17 cellular contexts compared by ENCODE assay signal in genomic region chr4:17029964-17030363, GRCh38.
A peak's percentile ranks its signal among the peaks of the same experiment; 100 is the strongest.
DNase-seq lines count a peak whose midpoint lies in the region; ATAC-seq, FAIRE-seq and TF ChIP-seq lines count a peak whose summit lies in the region.
"Had no signal": no experiment of that assay in that cellular context is flagged by ENCODE, and none has a peak within 500 bp of the region (broad histone marks: within the 10 kb centered on the region; RNA-seq: fewer than 3 reads in every experiment).

No MANE protein-coding gene starts in this region.

- no peak for TF ChIP-seq EP300 in SK-N-SH (IDR thresholded peaks at IDR 0.05; ENCODE audit: borderline replicate concordance in 1 of 2, low read depth in 1 of 2, low read length in 1 of 2)

- H3K9me3 ChIP-seq in SK-N-SH, result no peaks in the 10 kb centered on the region
- H3K9me3 ChIP-seq: MG63, Peyer's patch had no signal

- H3K36me3 ChIP-seq in SK-N-SH (replicated peaks in 1 of 2; ENCODE audit: control insufficient read depth in 1 of 2, insufficient read depth in 2 of 2, low read length in 1 of 2), result no peaks in the 10 kb centered on the region
- H3K36me3 ChIP-seq in bronchial epithelial cell (ENCODE audit: control insufficient read depth, insufficient read depth, low read length), result no peaks in the 10 kb centered on the region
- H3K36me3 ChIP-seq: MG63, Peyer's patch had no signal

- FAIRE-seq in bronchial epithelial cell (lab: Jason Lieb, UNC), result no peak

- H3K4me1 ChIP-seq in SK-N-SH (ENCODE audit: control insufficient read depth in 1 of 2, insufficient read depth in 2 of 2, low read depth in 1 of 2, low read length in 1 of 2) (peaks cover 0 to 31% of the 10 kb centered on the region in 2 experiments; a peak in 2 of 4 replicates), foreskin keratinocyte (peaks cover 37% of the 10 kb centered on the region)
- H3K4me1 ChIP-seq: Peyer's patch had no signal

- H3K79me2 ChIP-seq in SK-N-SH (ENCODE audit: insufficient read depth), result no peaks in the 10 kb centered on the region

- H3K9ac ChIP-seq in SK-N-SH, result no peak overlapping the region

- DNase-seq in SK-N-SH (no peak), bronchial epithelial cell (ENCODE audit: low read depth) (peak; percentile 76), foreskin keratinocyte (peak; percentile 57 to 74), renal cortical epithelial cell (ENCODE audit: low read depth) (peak; percentile 33), mucosa of gallbladder (ENCODE audit: low spot score) (no peak), HT-29 (ENCODE audit: low spot score) (no peak), NCI-H226 (no peak)
- DNase-seq: GOT3, KG1, NCI-H1092 treated with DMSO at 0.1 percent for 48 hours, NCI-H1694 treated with DMSO at 0.1 percent for 48 hours, NCI-H446, Peyer's patch, SIG-M5 had no signal

- H3K4me2 ChIP-seq in SK-N-SH, result 0 out of 2 replicates have a peak overlapping the region, but pooled peaks have one; percentile 43

- no peak overlapping the region for H3K4me3 ChIP-seq in SK-N-SH (ENCODE audit: low read depth in 2 of 2, low read length in 1 of 2)
- no peak overlapping the region for H3K4me3 ChIP-seq in bronchial epithelial cell (ENCODE audit: low read depth, low read length)
- H3K4me3 ChIP-seq: MG63, Peyer's patch had no signal

- POLR2A ChIA-PET in SK-N-SH (lab: Yijun Ruan, JAX), result no interaction called here

- TF ChIP-seq RAD21 in SK-N-SH (IDR thresholded peaks at IDR 0.05; ENCODE audit: low read length), result no peak

- H3K27me3 ChIP-seq in SK-N-SH (ENCODE audit: insufficient read depth), result no peaks in the 10 kb centered on the region
- no peaks in the 10 kb centered on the region for H3K27me3 ChIP-seq in bronchial epithelial cell (ENCODE audit: control insufficient read depth, insufficient read depth, low read length)
- H3K27me3 ChIP-seq in foreskin keratinocyte, result no peaks in the 10 kb centered on the region
- H3K27me3 ChIP-seq: MG63, Peyer's patch had no signal

- peak overlapping the region; percentile 12; the same call in 1 of the 2 replicates for H2AFZ ChIP-seq in SK-N-SH (ENCODE audit: low read depth)

- no peaks in the 10 kb centered on the region for H3K9me2 ChIP-seq in SK-N-SH

- no peak for ATAC-seq in SK-N-SH treated with all-trans-retinoic acid at 6 μM for 48 hours
- peak; percentile 64 for ATAC-seq in foreskin keratinocyte

- H3K27ac ChIP-seq in SK-N-SH (ENCODE audit: low read depth in 2 of 2, low read length in 1 of 2) (peak overlapping the region in 1 of 2 experiments; percentile 70; a peak in 2 of 4 replicates), foreskin keratinocyte (peak overlapping the region; percentile 62)
- H3K27ac ChIP-seq: C4-2B, Peyer's patch had no signal

- H3F3A ChIP-seq in SK-N-SH (replicated peaks; ENCODE audit: insufficient read depth), result peaks cover 11% of the 10 kb centered on the region

- no peaks in the 10 kb centered on the region for H4K20me1 ChIP-seq in SK-N-SH (ENCODE audit: insufficient read depth)

- CTCF ChIA-PET in SK-N-SH (lab: Yijun Ruan, JAX), result interaction anchor here (1.2 kb wide), 1 partner anchor 11 kb away, joined by 3 read pairs; no protein-coding TSS in a partner anchor

- TF ChIP-seq CTCF in SK-N-SH (IDR thresholded peaks at IDR 0.05) (no peak), bronchial epithelial cell (IDR thresholded peaks at IDR 0.05; ENCODE audit: insufficient read depth, low read length, severe bottlenecking) (no peak), foreskin keratinocyte (conservative IDR thresholded peaks at IDR 0.05) (no peak)

- 78% methylated on average over 2 of the region's 2 CpGs for WGBS in SK-N-SH (ENCODE audit: low lambda C conversion rate)

TF ChIP-seq in SK-N-SH, 30 proteins besides CTCF, POLR2A, EP300 and RAD21 (continues in another document):
- TF ChIP-seq NRF1 (IDR thresholded peaks at IDR 0.05; ENCODE audit: low read depth, low read length) (no peak), MEF2A (IDR thresholded peaks at IDR 0.05; ENCODE audit: borderline replicate concordance, low read depth) (no peak), EZH2phosphoT487 (IDR thresholded peaks at IDR 0.05; ENCODE audit: borderline replicate concordance, low read depth) (no peak), GATA2 (CRISPR knock-in tag; IDR thresholded peaks at IDR 0.05) (no peak), FOXJ3 (CRISPR knock-in tag; IDR thresholded peaks at IDR 0.05) (no peak), YY1 (IDR thresholded peaks at IDR 0.05; ENCODE audit: low read depth) (no peak), SIN3A (IDR thresholded peaks at IDR 0.05; ENCODE audit: borderline replicate concordance, low read depth, low read length) (no peak), FOXM1 (IDR thresholded peaks at IDR 0.05; ENCODE audit: low read depth) (no peak), REST (IDR thresholded peaks at IDR 0.05; ENCODE audit: low read depth, low read length) (no peak), JUND (IDR thresholded peaks at IDR 0.05) (no peak), MXI1 (IDR thresholded peaks at IDR 0.05; ENCODE audit: low read depth, low read length) (no peak), FOSL2 (IDR thresholded peaks at IDR 0.05; ENCODE audit: borderline replicate concordance, low read depth) (no peak)

TF ChIP-seq in SK-N-SH treated with all-trans-retinoic acid at 6 μM for 48 hours, 23 proteins besides CTCF, POLR2A, EP300 and RAD21:
- no peak for TF ChIP-seq TOX (CRISPR knock-in tag; IDR thresholded peaks at IDR 0.05; ENCODE audit: borderline replicate concordance)
- no peak for TF ChIP-seq ZNF70 (CRISPR knock-in tag; IDR thresholded peaks at IDR 0.05)
- no peak for TF ChIP-seq PPARA (CRISPR knock-in tag; IDR thresholded peaks at IDR 0.05; ENCODE audit: borderline replicate concordance)

Comparison
In these comparisons a context has a peak if more than half of its experiments do, and no peak if none do; other contexts are left out.
1. DNase-seq: peak in bronchial epithelial cell (single experiment), foreskin keratinocyte (2 of 2) and renal cortical epithelial cell (single experiment); none in SK-N-SH (single experiment), mucosa of gallbladder (single experiment), HT-29 (single experiment) and NCI-H226 (single experiment).